In the genomic region with DNA sequence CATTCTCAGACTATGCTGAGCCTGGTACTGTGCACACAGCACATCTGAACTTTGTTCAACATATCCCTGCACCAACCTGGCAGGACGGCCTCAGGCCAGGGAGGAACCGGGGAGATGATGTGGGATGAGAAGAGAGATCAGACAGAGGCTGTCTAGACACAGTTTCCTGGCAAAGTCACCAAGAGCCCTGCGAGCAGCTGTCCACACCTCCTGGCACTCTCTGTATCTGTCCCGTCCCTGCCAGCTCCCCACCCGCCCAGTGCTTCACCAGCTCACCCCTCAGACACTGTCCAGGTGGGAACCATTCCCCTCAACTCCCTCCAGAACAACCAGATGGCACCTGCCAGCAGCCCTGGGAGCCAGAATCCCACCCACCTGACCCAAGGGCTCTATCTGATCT, we compare ENCODE assay signal across 2 cellular contexts. TPM values are rescaled to one million over a fixed set of nuclear protein-coding genes. Genes with fewer than 3 reads are reported as not detected.
"Had no signal": no experiment of that assay in that cellular context is flagged by ENCODE, and none has a peak within 500 bp of the region (broad histone marks: within the 10 kb centered on the region; RNA-seq: fewer than 3 reads in every experiment).

No MANE protein-coding gene starts in this region.

RNA-seq across cellular contexts. Expression of gene MPV17L, which starts 56.5 kb away (rescaled TPM):
- total RNA-seq: activated T-helper 17 cell treated with anti-CD3 and anti-CD28 coated beads, Interleukin-2, amount 50 U/mL, for 72 hours; T-helper 17 cell had no signal
